ENCODE assay signal across 8 cellular contexts in genomic region chr5:159184858-159185381, GRCh38. TPM values are rescaled to one million over a fixed set of nuclear protein-coding genes. Genes with fewer than 3 reads are reported as not detected.
DNase-seq lines count a peak whose midpoint lies in the region; ATAC-seq and TF ChIP-seq lines count a peak whose summit lies in the region.

No MANE protein-coding gene starts in this region.

- 32 to 36% methylated on average over 4 of the region's 4 CpGs for WGBS in tibial nerve, 2 donors

- H3K27ac Mint-ChIP-seq in activated naive CD4-positive, alpha-beta T cell treated with anti-CD3 and anti-CD28 coated beads, Interleukin-2, amount 50 U/mL, for 72 hours = peak overlapping the region; percentile 63 to 86
- peak overlapping the region; percentile 25 for H3K27ac Mint-ChIP-seq in memory B cell

- H3K4me3 ChIP-seq in tibial nerve = no peak overlapping the region

- no peak for TF ChIP-seq EP300 in tibial nerve (IDR thresholded peaks at IDR 0.05)

- DNase-seq in Caki2 (ENCODE audit: low read depth) = peak; percentile 67
- peak in 1 of 2 donors; percentile 23 for DNase-seq in activated naive CD4-positive, alpha-beta T cell treated with anti-CD3 and anti-CD28 coated beads, Interleukin-2, amount 50 U/mL, for 72 hours (ENCODE audit: low spot score in 2 of 2)
- no peak for DNase-seq in memory B cell (ENCODE audit: low spot score in 2 of 2)
- DNase-seq in NOMO-1 treated with dmso at 0.1 percent for 144 hours (lab: John Stamatoyannopoulos, UW; ENCODE audit: unreplicated experiment) = no peak
- DNase-seq in tibial nerve (ENCODE audit: low spot score in 2 of 2) = no peak
- DNase-seq in NCI-H1105 (lab: John Stamatoyannopoulos, UW) = no peak
- no peak for DNase-seq in Kasumi-1 (lab: John Stamatoyannopoulos, UW)

- H3K27ac ChIP-seq in tibial nerve = peak overlapping the region in 2 of 4 donors; percentile 51 to 66

- no peaks in the 10 kb centered on the region for H3K27me3 ChIP-seq in tibial nerve

- no peak for TF ChIP-seq POLR2A in tibial nerve (IDR thresholded peaks at IDR 0.05)

- TF ChIP-seq CTCF in tibial nerve (IDR thresholded peaks at IDR 0.05) = no peak

- H3K4me1 Mint-ChIP-seq in memory B cell = peaks cover 25% of the 10 kb centered on the region

- no peaks in the 10 kb centered on the region for H3K9me3 Mint-ChIP-seq in activated naive CD4-positive, alpha-beta T cell treated with anti-CD3 and anti-CD28 coated beads, Interleukin-2, amount 50 U/mL, for 72 hours
- no peaks in the 10 kb centered on the region for H3K9me3 Mint-ChIP-seq in memory B cell

- peaks cover 0 to 15% (median 6%) of the 10 kb centered on the region in 3 donors for H3K36me3 ChIP-seq in tibial nerve

- H3K36me3 Mint-ChIP-seq in activated naive CD4-positive, alpha-beta T cell treated with anti-CD3 and anti-CD28 coated beads, Interleukin-2, amount 50 U/mL, for 72 hours = peaks cover 6 to 23% of the 10 kb centered on the region in 2 donors
- peaks cover 6% of the 10 kb centered on the region for H3K36me3 Mint-ChIP-seq in memory B cell

- H3K4me3 Mint-ChIP-seq in memory B cell = no peak overlapping the region

- H3K4me1 ChIP-seq in tibial nerve = peaks cover 0 to 67% (median 33%) of the 10 kb centered on the region in 4 donors

- H3K9me3 ChIP-seq in tibial nerve = no peaks in the 10 kb centered on the region

- ATAC-seq in HG03039 (IDR thresholded peaks at IDR 0.05; ENCODE audit: unreplicated experiment) = peak; percentile 52
- ATAC-seq in activated naive CD4-positive, alpha-beta T cell treated with anti-CD3 and anti-CD28 coated beads, Interleukin-2, amount 50 U/mL, for 72 hours = peak; percentile 87 to 88
- ATAC-seq in memory B cell (ENCODE audit: low read depth) = no peak

- in situ Hi-C loops in Caki2 (cut with HindIII; ENCODE audit: low pct_unique_long_range_greater_than_20kb, low sequenced_read_pairs) = no loop called here

- no peaks in the 10 kb centered on the region for H3K27me3 Mint-ChIP-seq in memory B cell

RNA-seq across cellular contexts. Expression of gene RNF145, which starts 24.4 kb away (rescaled TPM):
- total RNA-seq in Caki2 (2014; rRNA removed; shearing (Covaris generic); ENCODE audit: low replicate concordance) = 35.6 and 44.7 TPM in 2 replicates
- 10 to 100 TPM; 56.2 to 73.0 TPM for total RNA-seq in activated naive CD4-positive, alpha-beta T cell treated with anti-CD3 and anti-CD28 coated beads, Interleukin-2, amount 50 U/mL, for 72 hours
- total RNA-seq in tibial nerve = 10 to 100 TPM; 40.2 to 65.1 (median 50.4) TPM
